ENCODE assay signal across 14 cellular contexts in the genomic region with DNA sequence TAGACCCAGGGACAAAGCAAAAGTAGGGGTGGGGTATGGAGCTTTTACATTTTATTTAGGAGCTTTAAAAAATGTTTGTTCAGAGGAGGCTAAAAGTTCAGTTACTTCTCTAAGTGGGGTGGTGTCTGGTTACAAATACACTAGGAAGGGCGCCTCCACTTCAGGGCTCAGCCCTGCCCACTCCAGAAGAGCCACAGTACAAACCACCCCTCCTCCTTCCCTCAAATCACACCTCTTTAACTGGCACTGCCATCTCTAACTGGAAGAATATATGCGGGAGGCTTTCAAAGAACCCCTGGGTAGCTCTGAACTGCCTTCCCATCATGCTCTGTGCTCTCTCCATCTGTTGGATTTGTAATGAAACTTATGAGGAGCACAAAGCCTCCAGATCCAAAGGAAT.
"Had no signal": no experiment of that assay in that cellular context is flagged by ENCODE, and none has a peak within 500 bp of the region (broad histone marks: within the 10 kb centered on the region; RNA-seq: fewer than 3 reads in every experiment).

No MANE protein-coding gene starts in this region.

- ATAC-seq: activated T-cell treated with anti-CD3 and anti-CD28 coated beads, Interleukin-2, amount 50 U/mL, for 4 hours; pancreas had no signal

- H3K9me3 ChIP-seq: pancreas, thoracic aorta, uterus had no signal

- DNase-seq: activated CD4-positive, alpha-beta T cell treated with anti-CD3 and anti-CD28 coated beads, Interleukin-2, amount 50 U/mL, for 48 hours; activated effector memory CD4-positive, alpha-beta T cell treated with anti-CD3 and anti-CD28 coated beads, Interleukin-2, amount 50 U/mL, for 16 hours; activated T-cell treated with anti-CD3 and anti-CD28 coated beads, Interleukin-2, amount 50 U/mL, for 4 hours; brain microvascular endothelial cell; dermis blood vessel endothelial cell; endodermal cell; hypothalamus; pancreas; retina; small intestine; stomach; T-helper 2 cell; uterus had no signal

- H3K27ac ChIP-seq: brain microvascular endothelial cell, pancreas, stomach, thoracic aorta, uterus had no signal

- H3K4me1 ChIP-seq: pancreas, stomach, uterus had no signal

- H3K27me3 ChIP-seq: pancreas, stomach, uterus had no signal

- H3K36me3 ChIP-seq: brain microvascular endothelial cell, pancreas, stomach, thoracic aorta, uterus had no signal

- H3K4me3 ChIP-seq: pancreas, stomach, thoracic aorta, uterus had no signal
